Comparison of ENCODE assay signal across 1 cellular context in genomic region chr10:11560076-11560709, GRCh38.
TF ChIP-seq lines count a peak whose summit lies in the region.

No MANE protein-coding gene starts in this region.

TF ChIP-seq in K562, 482 proteins besides CTCF, POLR2A, EP300 and RAD21 (continued from another document):
- TF ChIP-seq ARID1B (IDR thresholded peaks at IDR 0.05) (peak; percentile 35), ZNF583 (CRISPR knock-in tag; IDR thresholded peaks at IDR 0.05) (no peak), CHCHD3 (CRISPR knock-in tag; IDR thresholded peaks at IDR 0.05) (no peak), ZNF316 (IDR thresholded peaks at IDR 0.05) (peak; percentile 67), ZNF395 (CRISPR knock-in tag; IDR thresholded peaks at IDR 0.05) (no peak), CEBPB (tag; IDR thresholded peaks at IDR 0.05) (peak; percentile 51), PCBP2 (IDR thresholded peaks at IDR 0.05; ENCODE audit: low read depth, low read length, poor library complexity, severe bottlenecking) (no peak), NR2C1 (IDR thresholded peaks at IDR 0.05) (no peak), NR2C1 (tag; IDR thresholded peaks at IDR 0.05) (no peak), C11orf30 (IDR thresholded peaks at IDR 0.05; ENCODE audit: low read depth) (peak; percentile 47; the same call in 1 of the 2 replicates), IRF9 (tag; IDR thresholded peaks at IDR 0.05) (no peak), FOXK2 (conservative IDR thresholded peaks at IDR 0.05 in 1 of 2, IDR thresholded peaks at IDR 0.05 in 1 of 2; ENCODE audit: low read depth in 2 of 2) (0 out of 4 replicates have a peak, but pooled peaks of 1 of the 2 experiments have one; percentile 38), TRIM24 (IDR thresholded peaks at IDR 0.05) (peak in 1 of 2 experiments; percentile 27; a peak in 1 of 4 replicates), ZNF165 (CRISPR knock-in tag; IDR thresholded peaks at IDR 0.05; ENCODE audit: borderline replicate concordance) (no peak), FOXA3 (CRISPR knock-in tag; conservative IDR thresholded peaks at IDR 0.05 in 1 of 2, IDR thresholded peaks at IDR 0.05 in 1 of 2) (peak in 1 of 2 experiments; percentile 41; a peak in 1 of 4 replicates), ZNF384 (IDR thresholded peaks at IDR 0.05; ENCODE audit: low read depth, low read length) (peak; percentile 31; the same call in 1 of the 2 replicates), CHD7 (IDR thresholded peaks at IDR 0.05; ENCODE audit: low read depth, low read length) (peak; percentile 83), ZNF551 (CRISPR knock-in tag; IDR thresholded peaks at IDR 0.05) (no peak), CAMTA2 (CRISPR knock-in tag; conservative IDR thresholded peaks at IDR 0.05) (no peak)
